ENCODE assay signal across 1 cellular context in the genomic region with DNA sequence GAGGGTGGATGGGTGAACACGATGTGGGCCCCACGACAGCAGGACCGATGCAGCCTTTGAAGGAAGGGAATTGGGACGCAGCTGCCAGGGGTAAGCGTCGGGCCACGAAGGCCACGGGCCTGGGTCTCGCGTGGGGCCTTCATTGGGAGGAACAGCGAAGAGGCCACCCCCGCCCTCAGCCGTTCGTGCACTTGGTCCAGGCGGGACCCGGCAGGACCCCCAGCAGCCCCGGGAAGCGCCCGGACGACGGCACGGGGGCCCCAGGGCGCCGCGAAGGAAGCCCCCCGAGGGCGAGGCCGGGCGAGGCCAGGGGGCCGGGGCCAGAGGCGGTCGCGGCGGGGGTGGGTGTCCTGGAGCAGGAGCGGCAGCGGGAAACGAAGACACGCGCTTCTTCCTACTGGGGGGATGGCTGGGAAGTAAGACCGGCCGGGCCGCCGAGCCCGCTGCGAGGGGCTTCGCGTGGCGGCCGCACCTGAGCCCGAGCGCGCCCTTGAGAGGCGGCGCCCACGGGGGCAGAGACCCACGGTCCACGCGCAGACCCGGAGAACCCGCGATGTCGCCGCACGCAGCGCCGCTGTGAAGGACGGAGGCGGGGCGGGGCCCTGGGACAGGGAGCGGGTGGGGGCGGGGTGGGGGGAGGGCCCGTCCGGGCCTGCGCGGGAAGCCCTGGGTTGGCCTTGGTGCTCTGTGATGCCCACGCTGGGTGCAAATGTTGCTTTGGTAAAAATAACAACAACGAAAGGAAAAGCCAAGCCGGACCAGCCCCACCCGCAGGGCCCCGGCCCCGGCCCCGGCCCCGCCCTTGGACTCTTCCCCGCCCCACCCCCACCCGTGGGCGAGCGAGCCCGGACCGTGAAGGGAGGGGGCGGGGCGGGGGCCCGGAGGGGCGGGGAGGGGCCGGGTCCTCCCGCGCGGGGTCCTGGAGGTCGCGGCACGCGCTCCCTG.
TF ChIP-seq lines count a peak whose summit lies in the region.

No MANE protein-coding gene starts in this region.

TF ChIP-seq in HepG2, 621 proteins besides CTCF, POLR2A, EP300 and RAD21:
- TF ChIP-seq HOMEZ (CRISPR knock-in tag; IDR thresholded peaks at IDR 0.05; ENCODE audit: low read depth), result no peak
- TF ChIP-seq EEA1 (CRISPR knock-in tag; IDR thresholded peaks at IDR 0.05; ENCODE audit: borderline replicate concordance), result no peak
- TF ChIP-seq, protein P1, sequence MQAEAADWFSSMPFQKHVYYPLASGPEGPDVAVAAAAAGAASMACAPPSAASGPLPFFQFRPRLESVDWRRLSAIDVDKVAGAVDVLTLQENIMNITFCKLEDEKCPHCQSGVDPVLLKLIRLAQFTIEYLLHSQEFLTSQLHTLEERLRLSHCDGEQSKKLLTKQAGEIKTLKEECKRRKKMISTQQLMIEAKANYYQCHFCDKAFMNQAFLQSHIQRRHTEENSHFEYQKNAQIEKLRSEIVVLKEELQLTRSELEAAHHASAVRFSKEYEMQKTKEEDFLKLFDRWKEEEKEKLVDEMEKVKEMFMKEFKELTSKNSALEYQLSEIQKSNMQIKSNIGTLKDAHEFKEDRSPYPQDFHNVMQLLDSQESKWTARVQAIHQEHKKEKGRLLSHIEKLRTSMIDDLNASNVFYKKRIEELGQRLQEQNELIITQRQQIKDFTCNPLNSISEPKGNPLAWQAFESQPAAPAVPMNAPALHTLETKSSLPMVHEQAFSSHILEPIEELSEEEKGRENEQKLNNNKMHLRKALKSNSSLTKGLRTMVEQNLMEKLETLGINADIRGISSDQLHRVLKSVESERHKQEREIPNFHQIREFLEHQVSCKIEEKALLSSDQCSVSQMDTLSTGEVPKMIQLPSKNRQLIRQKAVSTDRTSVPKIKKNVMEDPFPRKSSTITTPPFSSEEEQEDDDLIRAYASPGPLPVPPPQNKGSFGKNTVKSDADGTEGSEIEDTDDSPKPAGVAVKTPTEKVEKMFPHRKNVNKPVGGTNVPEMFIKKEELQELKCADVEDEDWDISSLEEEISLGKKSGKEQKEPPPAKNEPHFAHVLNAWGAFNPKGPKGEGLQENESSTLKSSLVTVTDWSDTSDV (CRISPR knock-in tag; IDR thresholded peaks at IDR 0.05), result no peak
- no peak for TF ChIP-seq ZNF704 (CRISPR knock-in tag; IDR thresholded peaks at IDR 0.05; ENCODE audit: borderline replicate concordance)
- no peak for TF ChIP-seq ZNF768 (CRISPR knock-in tag; IDR thresholded peaks at IDR 0.05)
- TF ChIP-seq ZNF274 (CRISPR knock-in tag; IDR thresholded peaks at IDR 0.05), result no peak
- TF ChIP-seq SIX4 (CRISPR knock-in tag; IDR thresholded peaks at IDR 0.05), result no peak
- no peak for TF ChIP-seq ATF7 (IDR thresholded peaks at IDR 0.05)
- no peak for TF ChIP-seq ATF7 (CRISPR knock-in tag; IDR thresholded peaks at IDR 0.05)
- TF ChIP-seq TRAFD1 (CRISPR knock-in tag; IDR thresholded peaks at IDR 0.05; ENCODE audit: borderline replicate concordance), result no peak
- TF ChIP-seq, protein P2, sequence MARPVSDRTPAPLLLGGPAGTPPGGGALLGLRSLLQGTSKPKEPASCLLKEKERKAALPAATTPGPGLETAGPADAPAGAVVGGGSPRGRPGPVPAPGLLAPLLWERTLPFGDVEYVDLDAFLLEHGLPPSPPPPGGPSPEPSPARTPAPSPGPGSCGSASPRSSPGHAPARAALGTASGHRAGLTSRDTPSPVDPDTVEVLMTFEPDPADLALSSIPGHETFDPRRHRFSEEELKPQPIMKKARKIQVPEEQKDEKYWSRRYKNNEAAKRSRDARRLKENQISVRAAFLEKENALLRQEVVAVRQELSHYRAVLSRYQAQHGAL (CRISPR knock-in tag; IDR thresholded peaks at IDR 0.05; ENCODE audit: not compliant biosample characterization), result no peak
- TF ChIP-seq ZNF724P (CRISPR knock-in tag; IDR thresholded peaks at IDR 0.05; ENCODE audit: borderline replicate concordance), result no peak
- no peak for TF ChIP-seq TCF12 (IDR thresholded peaks at IDR 0.05)
- no peak for TF ChIP-seq TCF12 (CRISPR knock-in tag; IDR thresholded peaks at IDR 0.05)
